In the genomic region with DNA sequence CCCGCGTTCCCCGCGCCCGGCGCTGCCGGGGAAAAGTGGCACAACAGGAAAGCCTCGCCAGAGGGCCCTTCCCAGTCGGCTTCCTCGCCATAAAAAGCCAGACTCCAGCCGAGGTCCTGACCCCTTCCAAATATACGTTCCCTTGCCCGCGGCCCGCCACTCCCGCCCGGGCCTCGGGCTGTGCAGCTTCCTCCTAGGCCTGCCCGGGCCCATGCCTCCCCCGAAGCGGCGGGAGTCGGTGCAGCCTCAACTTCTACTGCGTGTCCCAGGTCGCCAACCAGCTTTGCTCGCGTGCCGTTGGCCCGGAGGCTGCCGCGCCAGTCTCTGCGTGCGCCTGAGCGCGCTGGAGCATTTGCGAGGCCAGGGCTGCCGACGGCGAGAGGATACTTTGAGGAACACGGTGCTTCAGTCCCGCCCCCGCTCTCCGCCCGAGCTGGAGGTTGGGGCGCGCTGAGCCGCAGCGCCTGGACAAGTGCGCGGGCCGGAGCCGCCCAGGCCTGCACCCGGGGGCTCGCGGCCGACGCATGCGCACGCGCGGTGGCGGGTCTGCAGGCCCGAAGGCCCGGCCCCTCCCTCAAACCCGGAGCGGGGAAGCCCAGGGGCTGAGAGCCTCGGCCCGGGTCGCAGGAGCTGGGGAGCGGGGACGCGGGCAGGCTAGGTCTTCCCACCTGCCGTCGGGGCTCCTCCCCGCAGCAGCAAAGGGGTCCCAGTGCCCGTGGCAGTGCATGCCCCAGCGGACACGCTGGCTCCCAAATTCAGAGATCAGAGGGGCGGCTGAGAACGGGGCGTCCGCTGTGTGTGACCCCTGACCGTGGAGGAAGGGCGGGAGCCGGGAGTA, we compare ENCODE assay signal across 1 cellular context.
TF ChIP-seq lines count a peak whose summit lies in the region.

No MANE protein-coding gene starts in this region.

TF ChIP-seq in WTC11, 78 proteins besides CTCF, POLR2A, EP300 and RAD21 (continued from another document):
- TF ChIP-seq, protein P1, sequence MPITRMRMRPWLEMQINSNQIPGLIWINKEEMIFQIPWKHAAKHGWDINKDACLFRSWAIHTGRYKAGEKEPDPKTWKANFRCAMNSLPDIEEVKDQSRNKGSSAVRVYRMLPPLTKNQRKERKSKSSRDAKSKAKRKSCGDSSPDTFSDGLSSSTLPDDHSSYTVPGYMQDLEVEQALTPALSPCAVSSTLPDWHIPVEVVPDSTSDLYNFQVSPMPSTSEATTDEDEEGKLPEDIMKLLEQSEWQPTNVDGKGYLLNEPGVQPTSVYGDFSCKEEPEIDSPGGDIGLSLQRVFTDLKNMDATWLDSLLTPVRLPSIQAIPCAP (CRISPR knock-in tag; IDR thresholded peaks at IDR 0.05): peak; percentile 67; the same call in 1 of the 2 replicates
- 0 out of 2 replicates have a peak, but pooled peaks have one; percentile 70 for TF ChIP-seq ETV6 (CRISPR knock-in tag; IDR thresholded peaks at IDR 0.05)
- TF ChIP-seq FOXK1 (CRISPR knock-in tag; IDR thresholded peaks at IDR 0.05): peak; percentile 3; the same call in 1 of the 2 replicates
- TF ChIP-seq, protein P2, sequence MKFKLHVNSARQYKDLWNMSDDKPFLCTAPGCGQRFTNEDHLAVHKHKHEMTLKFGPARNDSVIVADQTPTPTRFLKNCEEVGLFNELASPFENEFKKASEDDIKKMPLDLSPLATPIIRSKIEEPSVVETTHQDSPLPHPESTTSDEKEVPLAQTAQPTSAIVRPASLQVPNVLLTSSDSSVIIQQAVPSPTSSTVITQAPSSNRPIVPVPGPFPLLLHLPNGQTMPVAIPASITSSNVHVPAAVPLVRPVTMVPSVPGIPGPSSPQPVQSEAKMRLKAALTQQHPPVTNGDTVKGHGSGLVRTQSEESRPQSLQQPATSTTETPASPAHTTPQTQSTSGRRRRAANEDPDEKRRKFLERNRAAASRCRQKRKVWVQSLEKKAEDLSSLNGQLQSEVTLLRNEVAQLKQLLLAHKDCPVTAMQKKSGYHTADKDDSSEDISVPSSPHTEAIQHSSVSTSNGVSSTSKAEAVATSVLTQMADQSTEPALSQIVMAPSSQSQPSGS (CRISPR knock-in tag; IDR thresholded peaks at IDR 0.05; ENCODE audit: borderline replicate concordance, low read depth): no peak
- no peak for TF ChIP-seq SOX15 (CRISPR knock-in tag; IDR thresholded peaks at IDR 0.05)
- TF ChIP-seq ZBTB21 (CRISPR knock-in tag; IDR thresholded peaks at IDR 0.05; ENCODE audit: borderline replicate concordance): 0 out of 2 replicates have a peak, but pooled peaks have one; percentile 45
TF ChIP-seq in WTC11: peak in this region for 11.
